10 cellular contexts compared by ENCODE assay signal in genomic region chr11:65555693-65556231, GRCh38. TPM values are rescaled to one million over a fixed set of nuclear protein-coding genes. Genes with fewer than 3 reads are reported as not detected.
DNase-seq lines count a peak whose midpoint lies in the region; ATAC-seq and TF ChIP-seq lines count a peak whose summit lies in the region.
"Had no signal": no experiment of that assay in that cellular context is flagged by ENCODE, and none has a peak within 500 bp of the region (broad histone marks: within the 10 kb centered on the region; RNA-seq: fewer than 3 reads in every experiment).

No MANE protein-coding gene starts in this region.

- no peaks in the 10 kb centered on the region for H3K9me3 Mint-ChIP-seq in activated CD8-positive, alpha-beta T cell treated with anti-CD3 and anti-CD28 coated beads for 36 hours

- peaks cover 73% of the 10 kb centered on the region for H3K4me1 Mint-ChIP-seq in activated CD8-positive, alpha-beta T cell treated with anti-CD3 and anti-CD28 coated beads for 36 hours (ENCODE audit: low read depth)

- no peaks in the 10 kb centered on the region for H3K9me3 ChIP-seq in subcutaneous abdominal adipose tissue (ENCODE audit: control insufficient read depth in 5 of 5, low read length in 5 of 5)
- H3K9me3 ChIP-seq in upper lobe of right lung, result no peaks in the 10 kb centered on the region
- H3K9me3 ChIP-seq: right lobe of liver had no signal

- peak overlapping the region in 3 of 5 donors; percentile 32 to 53 (median 42) for H3K9ac ChIP-seq in subcutaneous abdominal adipose tissue (ENCODE audit: low read length in 5 of 5)

- H3K27me3 ChIP-seq in subcutaneous abdominal adipose tissue (ENCODE audit: control insufficient read depth in 5 of 5, insufficient read depth in 4 of 5, low read length in 5 of 5) (no peaks in the 10 kb centered on the region), upper lobe of right lung (no peaks in the 10 kb centered on the region)
- H3K27me3 ChIP-seq: right lobe of liver had no signal

- H3K4me1 ChIP-seq in subcutaneous abdominal adipose tissue (ENCODE audit: control insufficient read depth in 5 of 5, insufficient read depth in 5 of 5, low read length in 5 of 5) (peaks cover 7 to 66% (median 60%) of the 10 kb centered on the region in 5 donors), upper lobe of right lung (peaks cover 46% of the 10 kb centered on the region)

- intact Hi-C loops in activated CD8-positive, alpha-beta T cell treated with anti-CD3 and anti-CD28 coated beads for 36 hours (cut with micrococcal nuclease), result no loop called here
- intact Hi-C loops in Right ventricle myocardium superior (cut with DNase I) (no loop called here), upper lobe of right lung (cut with DNase I) (no loop called here)

- peak overlapping the region; percentile 87 for H3K4me3 Mint-ChIP-seq in activated CD8-positive, alpha-beta T cell treated with anti-CD3 and anti-CD28 coated beads for 36 hours

- CTCF ChIA-PET in activated CD8-positive, alpha-beta T cell treated with anti-CD3 and anti-CD28 coated beads for 36 hours (lab: Charles Lee), result interaction anchor here (1.4 to 2.1 kb wide), 3 partner anchors 14 to 38 kb away, joined by 5 to 15 read pairs (median 7); no protein-coding TSS in a partner anchor

- peak overlapping the region; percentile 90 for H3K27ac Mint-ChIP-seq in activated CD8-positive, alpha-beta T cell treated with anti-CD3 and anti-CD28 coated beads for 36 hours

- no peak for DNase-seq in activated CD4-positive, CD25-positive, alpha-beta regulatory T cell (lab: John Stamatoyannopoulos, UW)
- DNase-seq in activated CD8-positive, alpha-beta T cell treated with anti-CD3 and anti-CD28 coated beads for 36 hours, result peak; percentile 74
- DNase-seq in Right ventricle myocardium superior (peak; percentile 73), NCI-H2227 treated with DMSO at 0.1 percent for 48 hours (lab: John Stamatoyannopoulos, UW) (no peak), upper lobe of right lung (no peak), D341Med (ENCODE audit: low spot score) (no peak)
- DNase-seq: DND-41 had no signal

- peak; percentile 4 to 6 for ATAC-seq in activated CD4-positive, CD25-positive, alpha-beta regulatory T cell treated with anti-CD3 and anti-CD28 coated beads, Interleukin-2, amount 50 U/mL, for 24 hours
- ATAC-seq in activated CD8-positive, alpha-beta T cell treated with anti-CD3 and anti-CD28 coated beads for 36 hours, result peak; percentile 15
- ATAC-seq in Right ventricle myocardium superior (ENCODE audit: poor library complexity) (no peak), upper lobe of right lung (no peak)

- no peak for TF ChIP-seq CTCF in activated CD8-positive, alpha-beta T cell treated with anti-CD3 and anti-CD28 coated beads for 36 hours (IDR thresholded peaks at IDR 0.05)
- no peak for TF ChIP-seq CTCF in upper lobe of right lung (IDR thresholded peaks at IDR 0.05)

- peaks cover 8% of the 10 kb centered on the region for H3K36me3 Mint-ChIP-seq in activated CD8-positive, alpha-beta T cell treated with anti-CD3 and anti-CD28 coated beads for 36 hours (ENCODE audit: low read depth)

- H3K36me3 ChIP-seq in subcutaneous abdominal adipose tissue (ENCODE audit: control insufficient read depth in 5 of 5, insufficient read depth in 5 of 5, low read length in 5 of 5), result peaks cover 0 to 21% (median 17%) of the 10 kb centered on the region in 5 donors
- H3K36me3 ChIP-seq in upper lobe of right lung, result no peaks in the 10 kb centered on the region
- H3K36me3 ChIP-seq: right lobe of liver had no signal

- H3K27me3 Mint-ChIP-seq in activated CD8-positive, alpha-beta T cell treated with anti-CD3 and anti-CD28 coated beads for 36 hours, result no peaks in the 10 kb centered on the region

- H3K27ac ChIP-seq in subcutaneous abdominal adipose tissue (ENCODE audit: low read depth, low read length) (peak overlapping the region; percentile 74), upper lobe of right lung (no peak overlapping the region)
- H3K27ac ChIP-seq: right lobe of liver had no signal

- POLR2A ChIA-PET in activated CD8-positive, alpha-beta T cell treated with anti-CD3 and anti-CD28 coated beads for 36 hours (lab: Charles Lee), result interaction anchor here (0.8 to 3.3 kb wide), 8 partner anchors 12 to 137 kb away, joined by 3 to 20 read pairs (median 4); partner anchors contain the start of genes FAM89B, MALAT1, SIPA1 and ZNRD2

- H3K4me3 ChIP-seq in subcutaneous abdominal adipose tissue (ENCODE audit: low read depth in 1 of 5, low read length in 5 of 5) (no peak overlapping the region), upper lobe of right lung (no peak overlapping the region)

RNA-seq across cellular contexts. Expression of gene LTBP3, which starts 2.4 kb away (rescaled TPM):
- 10 to 100 TPM; 55.4 to 56.0 TPM for total RNA-seq in activated CD8-positive, alpha-beta T cell treated with anti-CD3 and anti-CD28 coated beads for 36 hours
- total RNA-seq in Right ventricle myocardium superior (73.4 TPM), upper lobe of right lung (128 TPM)

RNA-seq across cellular contexts. Expression of gene ZNRD2, which starts 14.5 kb away (rescaled TPM):
- 10 to 100 TPM; 54.3 to 54.7 TPM for total RNA-seq in activated CD8-positive, alpha-beta T cell treated with anti-CD3 and anti-CD28 coated beads for 36 hours
- total RNA-seq in Right ventricle myocardium superior (23.2 TPM), upper lobe of right lung (24.0 TPM)

RNA-seq across cellular contexts. Expression of gene FAM89B, which starts 16.6 kb away (rescaled TPM):
- 10 to 100 TPM; 12.7 to 16.0 TPM for total RNA-seq in activated CD8-positive, alpha-beta T cell treated with anti-CD3 and anti-CD28 coated beads for 36 hours
- total RNA-seq in Right ventricle myocardium superior (36.1 TPM), upper lobe of right lung (44.1 TPM)

RNA-seq across cellular contexts. Expression of gene EHBP1L1, which starts 20.1 kb away (rescaled TPM):
- 10 to 100 TPM; 94.0 to 99.4 TPM for total RNA-seq in activated CD8-positive, alpha-beta T cell treated with anti-CD3 and anti-CD28 coated beads for 36 hours
- total RNA-seq in Right ventricle myocardium superior (44.9 TPM), upper lobe of right lung (88.3 TPM)

RNA-seq across cellular contexts. Expression of gene SCYL1, which starts 30.9 kb away (rescaled TPM):
- total RNA-seq in activated CD8-positive, alpha-beta T cell treated with anti-CD3 and anti-CD28 coated beads for 36 hours, result 10 to 100 TPM; 71.5 to 76.8 TPM
- total RNA-seq in Right ventricle myocardium superior, result 60.5 TPM
- 74.4 TPM for total RNA-seq in upper lobe of right lung

Comparison
In these comparisons a context has a peak if more than half of its experiments do, and no peak if none do; other contexts are left out.
1. ATAC-seq: peak in activated CD4-positive, CD25-positive, alpha-beta regulatory T cell treated with anti-CD3 and anti-CD28 coated beads, Interleukin-2, amount 50 U/mL, for 24 hours (2 of 2) and activated CD8-positive, alpha-beta T cell treated with anti-CD3 and anti-CD28 coated beads for 36 hours (single experiment); none in Right ventricle myocardium superior (single experiment) and upper lobe of right lung (single experiment).
2. DNase-seq: peak in activated CD8-positive, alpha-beta T cell treated with anti-CD3 and anti-CD28 coated beads for 36 hours (single experiment) and Right ventricle myocardium superior (single experiment); none in activated CD4-positive, CD25-positive, alpha-beta regulatory T cell (0 of 4), NCI-H2227 treated with DMSO at 0.1 percent for 48 hours (single experiment), upper lobe of right lung (single experiment) and D341Med (single experiment).